ENCODE assay signal across 1 cellular context in genomic region chr7:99579281-99579955, GRCh38.
TF ChIP-seq lines count a peak whose summit lies in the region.

No MANE protein-coding gene starts in this region.

TF ChIP-seq in IMR-90, 13 proteins besides CTCF, POLR2A, EP300 and RAD21 (continued from another document):
- no peak for TF ChIP-seq CHD1 (IDR thresholded peaks at IDR 0.05; ENCODE audit: low read depth, low read length)
